Comparison of ENCODE assay signal across 10 cellular contexts in the genomic region with DNA sequence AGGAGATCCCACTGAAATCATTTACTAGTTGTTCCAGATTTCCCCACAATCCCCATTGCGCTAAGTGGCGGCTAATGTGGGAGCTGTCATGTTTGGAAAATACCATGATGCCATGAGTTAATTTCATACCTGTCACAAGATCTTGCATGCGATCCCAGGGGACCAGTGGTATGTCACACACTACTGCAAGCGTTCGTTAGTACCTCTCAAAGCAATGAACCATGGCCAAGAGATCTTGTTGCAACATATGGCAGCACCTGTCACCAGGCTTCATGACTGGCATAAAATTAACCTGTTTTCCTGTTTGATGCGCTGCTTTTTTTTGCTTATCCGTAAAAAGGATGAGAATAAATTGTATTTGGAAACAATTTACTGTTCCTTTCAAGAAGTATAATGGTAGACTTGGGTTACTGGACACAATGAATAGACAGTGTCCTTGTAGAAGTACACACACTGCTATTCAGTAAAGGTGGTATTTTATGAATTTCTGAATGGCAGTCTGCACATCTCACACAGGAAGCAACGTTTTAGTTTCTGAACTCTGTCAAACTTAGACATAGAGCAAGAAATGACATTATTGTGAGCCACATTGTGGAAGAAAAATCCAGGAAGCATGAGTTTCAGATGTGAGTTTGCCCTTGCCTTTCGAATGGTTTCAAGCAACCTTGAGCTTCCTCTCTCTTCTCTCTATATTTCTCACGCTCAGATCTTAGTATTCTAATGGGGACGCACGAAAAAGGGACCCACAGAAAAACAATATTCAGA.
A peak's percentile ranks its signal among the peaks of the same experiment; 100 is the strongest.
DNase-seq lines count a peak whose midpoint lies in the region; ATAC-seq, FAIRE-seq and TF ChIP-seq lines count a peak whose summit lies in the region.
"Had no signal": no experiment of that assay in that cellular context is flagged by ENCODE, and none has a peak within 500 bp of the region (broad histone marks: within the 10 kb centered on the region; RNA-seq: fewer than 3 reads in every experiment).

No MANE protein-coding gene starts in this region.

- peak overlapping the region in 6 of 11 experiments; percentile 9 to 63 (median 41); a peak in 9 of 22 replicates for H3K9ac ChIP-seq in BLaER1 treated with 17β-estradiol and CSF1 and Interleukin-3, amounts not matched to agents 10 nM and 100 nM
- H3K9ac ChIP-seq in trophoblast cell (ENCODE audit: low read length) = no peak overlapping the region

- H3K4me3 Mint-ChIP-seq in endothelial cell (ENCODE audit: unreplicated experiment) = no peak overlapping the region

- H3K4me1 ChIP-seq in BLaER1 treated with 17β-estradiol and CSF1 and Interleukin-3, amounts not matched to agents 10 nM and 100 nM = peaks cover 24 to 64% (median 47%) of the 10 kb centered on the region in 10 experiments
- no peaks in the 10 kb centered on the region for H3K4me1 ChIP-seq in trophoblast cell (ENCODE audit: control insufficient read depth in 1 of 2, insufficient read depth in 2 of 2, low read length in 2 of 2)

- peaks cover 3% of the 10 kb centered on the region for H3K27me3 Mint-ChIP-seq in endothelial cell (ENCODE audit: unreplicated experiment)

- H3K27me3 ChIP-seq in BLaER1 treated with 17β-estradiol and CSF1 and Interleukin-3, amounts not matched to agents 10 nM and 100 nM = no peaks in the 10 kb centered on the region
- no peaks in the 10 kb centered on the region for H3K27me3 ChIP-seq in trophoblast cell (ENCODE audit: insufficient read depth, low read length)
- H3K27me3 ChIP-seq: neutrophil had no signal

- no peak overlapping the region for H4K8ac ChIP-seq in trophoblast cell (ENCODE audit: low read depth, low read length)

- H3K79me2 ChIP-seq in trophoblast cell (ENCODE audit: control insufficient read depth, insufficient read depth, low read length, poor library complexity) = no peaks in the 10 kb centered on the region

- no peak overlapping the region for H4K91ac ChIP-seq in trophoblast cell (ENCODE audit: low read depth, low read length)

- no peak overlapping the region for H2BK12ac ChIP-seq in trophoblast cell (ENCODE audit: low read length)

- ATAC-seq in GM19351 (IDR thresholded peaks at IDR 0.05; ENCODE audit: unreplicated experiment) = peak; percentile 72
- peak; percentile 79 for ATAC-seq in HG03095 (IDR thresholded peaks at IDR 0.05; ENCODE audit: unreplicated experiment)
- no peak for ATAC-seq in left ventricle myocardium superior

- FAIRE-seq in urothelium cell line (lab: Jason Lieb, UNC) = no peak

- H3K4me2 ChIP-seq in BLaER1 treated with 17β-estradiol and CSF1 and Interleukin-3, amounts not matched to agents 10 nM and 100 nM = peak overlapping the region; percentile 73 to 96 (median 81)
- H3K4me2 ChIP-seq in trophoblast cell (ENCODE audit: low read length) = no peak overlapping the region

- no peak overlapping the region for H3K14ac ChIP-seq in trophoblast cell (ENCODE audit: low read length)

- H3K27ac Mint-ChIP-seq in endothelial cell (ENCODE audit: unreplicated experiment) = no peak overlapping the region

- H3K23ac ChIP-seq in trophoblast cell (ENCODE audit: low read length) = no peak overlapping the region

- DNase-seq in NCI-H526 treated with DMSO at 0.1 percent for 48 hours (lab: John Stamatoyannopoulos, UW) = peak; percentile 13
- no peak for DNase-seq in trophoblast cell
- DNase-seq in urothelium cell line (ENCODE audit: low spot score) = no peak
- no peak for DNase-seq in left ventricle myocardium superior
- DNase-seq in endothelial cell (ENCODE audit: low spot score) = no peak
- DNase-seq: IMR-90 had no signal

- H3K18ac ChIP-seq in trophoblast cell (ENCODE audit: low read length) = no peak overlapping the region

- no peaks in the 10 kb centered on the region for H3K36me3 ChIP-seq in BLaER1 treated with 17β-estradiol and CSF1 and Interleukin-3, amounts not matched to agents 10 nM and 100 nM
- no peaks in the 10 kb centered on the region for H3K36me3 ChIP-seq in trophoblast cell (ENCODE audit: control insufficient read depth in 1 of 2, insufficient read depth in 2 of 2, low read length in 2 of 2)
- H3K36me3 ChIP-seq: neutrophil had no signal

- peak overlapping the region in 6 of 10 experiments; percentile 15 to 39 (median 20); a peak in 7 of 20 replicates for H3K4me3 ChIP-seq in BLaER1 treated with 17β-estradiol and CSF1 and Interleukin-3, amounts not matched to agents 10 nM and 100 nM
- no peak overlapping the region for H3K4me3 ChIP-seq in trophoblast cell (ENCODE audit: low read depth, low read length)

- no peaks in the 10 kb centered on the region for H3K4me1 Mint-ChIP-seq in endothelial cell (ENCODE audit: unreplicated experiment)

- H3K36me3 Mint-ChIP-seq in endothelial cell (ENCODE audit: low read depth, unreplicated experiment) = no peaks in the 10 kb centered on the region

- peak overlapping the region; percentile 10 to 82 (median 59); a peak in 19 of 22 replicates for H3K27ac ChIP-seq in BLaER1 treated with 17β-estradiol and CSF1 and Interleukin-3, amounts not matched to agents 10 nM and 100 nM
- H3K27ac ChIP-seq in trophoblast cell (ENCODE audit: low read depth, low read length) = no peak overlapping the region
- H3K27ac ChIP-seq: neutrophil had no signal

- intact Hi-C loops in left ventricle myocardium superior (cut with micrococcal nuclease) = no loop called here

- H2BK120ac ChIP-seq in trophoblast cell (ENCODE audit: insufficient read depth, low read length, poor library complexity) = no peak overlapping the region

- H3K79me1 ChIP-seq in trophoblast cell (ENCODE audit: low read length) = no peaks in the 10 kb centered on the region

- no peak overlapping the region for H4K12ac ChIP-seq in trophoblast cell (ENCODE audit: low read depth, low read length)

- H4K20me1 ChIP-seq in BLaER1 treated with 17β-estradiol and CSF1 and Interleukin-3, amounts not matched to agents 10 nM and 100 nM = no peaks in the 10 kb centered on the region

- H2BK5ac ChIP-seq in trophoblast cell (ENCODE audit: low read depth, low read length, poor library complexity) = no peak overlapping the region

- no peak overlapping the region for H2AFZ ChIP-seq in trophoblast cell (ENCODE audit: insufficient read depth, low read length, poor library complexity)

- no peak overlapping the region for H2AK5ac ChIP-seq in trophoblast cell (ENCODE audit: low read length)

- H3K4ac ChIP-seq in trophoblast cell (ENCODE audit: low read depth, low read length) = no peak overlapping the region

- no CpG with 5 or more reads among the region's 12 CpGs for WGBS in trophoblast cell (ENCODE audit: extremely low coverage, insufficient coverage, insufficient read length)

- H3K9me3 ChIP-seq in BLaER1 treated with 17β-estradiol and CSF1 and Interleukin-3, amounts not matched to agents 10 nM and 100 nM (replicated peaks in 1 of 11) = peaks cover 6 to 30% (median 16%) of the 10 kb centered on the region in 11 experiments
- no peaks in the 10 kb centered on the region for H3K9me3 ChIP-seq in trophoblast cell (ENCODE audit: insufficient read depth, low read depth, low read length)
- H3K9me3 ChIP-seq: neutrophil had no signal

- peaks cover 14% of the 10 kb centered on the region for H3K9me3 Mint-ChIP-seq in endothelial cell (ENCODE audit: unreplicated experiment)

- TF ChIP-seq CTCF in endothelial cell (IDR thresholded peaks at IDR 0.05; ENCODE audit: unreplicated experiment) = no peak
